13 cellular contexts compared by ENCODE assay signal in the genomic region with DNA sequence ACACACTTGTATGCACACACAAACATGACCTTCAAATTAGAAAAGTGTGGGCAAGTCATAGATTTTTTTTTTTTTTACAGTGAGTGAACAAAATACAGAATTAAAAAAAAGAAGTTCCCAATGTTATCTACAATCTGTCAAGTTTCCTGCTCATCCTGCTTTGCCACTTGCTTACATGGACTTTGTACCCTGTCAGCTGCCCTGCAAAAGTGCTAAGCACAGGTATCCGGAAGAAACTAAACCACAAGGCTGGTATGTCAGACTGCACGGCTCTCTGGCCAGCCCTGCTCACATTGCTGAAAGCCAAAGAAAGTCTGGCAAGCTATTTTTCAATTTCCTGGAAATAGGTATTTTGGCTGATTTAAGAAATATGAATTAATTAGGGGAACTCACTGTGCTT. TPM values are rescaled to one million over a fixed set of nuclear protein-coding genes. Genes with fewer than 3 reads are reported as not detected.
DNase-seq lines count a peak whose midpoint lies in the region; ATAC-seq and TF ChIP-seq lines count a peak whose summit lies in the region.
"Had no signal": no experiment of that assay in that cellular context is flagged by ENCODE, and none has a peak within 500 bp of the region (broad histone marks: within the 10 kb centered on the region; RNA-seq: fewer than 3 reads in every experiment).

No MANE protein-coding gene starts in this region.

- peak overlapping the region; percentile 45 for H3K27ac Mint-ChIP-seq in activated naive CD4-positive, alpha-beta T cell treated with anti-CD3 and anti-CD28 coated beads, Interleukin-2, amount 10 ng/mL, durations not matched to agents 7 days and 5 days
- H3K27ac Mint-ChIP-seq: activated CD4-positive, alpha-beta T cell treated with anti-CD3 and anti-CD28 coated beads, Interleukin-2, amount 10 ng/mL, durations not matched to agents 24 days and 14 days had no signal

- no peak overlapping the region for H2AFZ ChIP-seq in MM.1S (ENCODE audit: low read length)

- peak overlapping the region; percentile 29; the same call in 1 of the 2 replicates for H3K27ac ChIP-seq in MM.1S (ENCODE audit: low read length)
- H3K27ac ChIP-seq in upper lobe of right lung, result no peak overlapping the region
- H3K27ac ChIP-seq in substantia nigra (ENCODE audit: low read depth, low read length, poor library complexity, severe bottlenecking), result no peak overlapping the region

- H3K4me3 ChIP-seq in MM.1S (ENCODE audit: low read length), result no peak overlapping the region
- no peak overlapping the region for H3K4me3 ChIP-seq in epithelial cell of proximal tubule (ENCODE audit: low read depth, low read length)
- H3K4me3 ChIP-seq in upper lobe of right lung, result no peak overlapping the region

- peaks cover 18% of the 10 kb centered on the region for H3K4me1 ChIP-seq in MM.1S (ENCODE audit: low read length)
- H3K4me1 ChIP-seq in upper lobe of right lung, result no peaks in the 10 kb centered on the region

- no peaks in the 10 kb centered on the region for H3K27me3 Mint-ChIP-seq in activated naive CD4-positive, alpha-beta T cell treated with anti-CD3 and anti-CD28 coated beads, Interleukin-2, amount 10 ng/mL, durations not matched to agents 7 days and 5 days
- H3K27me3 Mint-ChIP-seq: activated CD4-positive, alpha-beta T cell treated with anti-CD3 and anti-CD28 coated beads, Interleukin-2, amount 10 ng/mL, durations not matched to agents 24 days and 14 days had no signal

- CTCF ChIA-PET in activated naive CD4-positive, alpha-beta T cell treated with anti-CD3 and anti-CD28 coated beads, Interleukin-2, amount 10 ng/mL, durations not matched to agents 7 days and 5 days (lab: Charles Lee), result no interaction called here

- H3K9me3 ChIP-seq in MM.1S (replicated peaks; ENCODE audit: insufficient read depth, low read length), result no peaks in the 10 kb centered on the region
- no peaks in the 10 kb centered on the region for H3K9me3 ChIP-seq in upper lobe of right lung

- no peaks in the 10 kb centered on the region for H3K9me3 Mint-ChIP-seq in activated naive CD4-positive, alpha-beta T cell treated with anti-CD3 and anti-CD28 coated beads, Interleukin-2, amount 10 ng/mL, durations not matched to agents 7 days and 5 days
- H3K9me3 Mint-ChIP-seq: activated CD4-positive, alpha-beta T cell treated with anti-CD3 and anti-CD28 coated beads, Interleukin-2, amount 10 ng/mL, durations not matched to agents 24 days and 14 days had no signal

- no peak for TF ChIP-seq CTCF in MM.1S (IDR thresholded peaks at IDR 0.05; ENCODE audit: low read length)
- no peak for TF ChIP-seq CTCF in epithelial cell of proximal tubule (conservative IDR thresholded peaks at IDR 0.05; ENCODE audit: low read depth, low read length)
- TF ChIP-seq CTCF in upper lobe of right lung (IDR thresholded peaks at IDR 0.05), result no peak

- H3K4me1 Mint-ChIP-seq in activated naive CD4-positive, alpha-beta T cell treated with anti-CD3 and anti-CD28 coated beads, Interleukin-2, amount 10 ng/mL, durations not matched to agents 7 days and 5 days, result peaks cover 13% of the 10 kb centered on the region
- H3K4me1 Mint-ChIP-seq: activated CD4-positive, alpha-beta T cell treated with anti-CD3 and anti-CD28 coated beads, Interleukin-2, amount 10 ng/mL, durations not matched to agents 24 days and 14 days had no signal

- intact Hi-C loops in upper lobe of right lung (cut with DNase I) (no loop called here), head of caudate nucleus (cut with DNase I) (no loop called here)

- no peaks in the 10 kb centered on the region for H3F3A ChIP-seq in MM.1S (ENCODE audit: insufficient read depth, low read length)

- no peak overlapping the region for H3K4me3 Mint-ChIP-seq in activated naive CD4-positive, alpha-beta T cell treated with anti-CD3 and anti-CD28 coated beads, Interleukin-2, amount 10 ng/mL, durations not matched to agents 7 days and 5 days
- H3K4me3 Mint-ChIP-seq: activated CD4-positive, alpha-beta T cell treated with anti-CD3 and anti-CD28 coated beads, Interleukin-2, amount 10 ng/mL, durations not matched to agents 24 days and 14 days had no signal

- peak overlapping the region; percentile 35; the same call in 1 of the 2 replicates for H3K4me2 ChIP-seq in MM.1S (ENCODE audit: low read depth, low read length)

- H4K20me1 ChIP-seq in MM.1S (ENCODE audit: insufficient read depth, low read length), result no peaks in the 10 kb centered on the region

- H3K9me2 ChIP-seq in MM.1S (replicated peaks; ENCODE audit: insufficient read depth, low read length), result no peaks in the 10 kb centered on the region

- H3K9ac ChIP-seq in MM.1S (ENCODE audit: low read length), result no peak overlapping the region

- H3K27me3 ChIP-seq in MM.1S (replicated peaks; ENCODE audit: insufficient read depth, low read length) (no peaks in the 10 kb centered on the region), upper lobe of right lung (no peaks in the 10 kb centered on the region)

- no peaks in the 10 kb centered on the region for H3K36me3 ChIP-seq in MM.1S (replicated peaks; ENCODE audit: insufficient read depth, low read length)
- H3K36me3 ChIP-seq in upper lobe of right lung, result no peaks in the 10 kb centered on the region

- H3K79me2 ChIP-seq in MM.1S (ENCODE audit: low read length), result no peaks in the 10 kb centered on the region

- H3K36me3 Mint-ChIP-seq in activated naive CD4-positive, alpha-beta T cell treated with anti-CD3 and anti-CD28 coated beads, Interleukin-2, amount 10 ng/mL, durations not matched to agents 7 days and 5 days, result no peaks in the 10 kb centered on the region

- ATAC-seq in upper lobe of right lung, result peak; percentile 39

- no peak for DNase-seq in activated naive CD4-positive, alpha-beta T cell treated with anti-CD3 and anti-CD28 coated beads, Interleukin-2, amount 10 ng/mL, durations not matched to agents 7 days and 5 days
- DNase-seq in activated naive CD4-positive, alpha-beta T cell treated with Interleukin-2 at 50 U/mL for 16 hours, result no peak
- peak; percentile 71 for DNase-seq in MM.1S
- DNase-seq in epithelial cell of proximal tubule (ENCODE audit: low read depth), result peak; percentile 37
- DNase-seq in upper lobe of right lung, result no peak
- DNase-seq in substantia nigra (lab: John Stamatoyannopoulos, UW), result no peak
- no peak for DNase-seq in RKO (ENCODE audit: low spot score)
- no peak for DNase-seq in head of caudate nucleus
- DNase-seq: activated CD4-positive, alpha-beta T cell treated with anti-CD3 and anti-CD28 coated beads, Interleukin-2, amount 10 ng/mL, durations not matched to agents 24 days and 14 days; activated gamma-delta T cell; GOT3; NCI-H446 treated with DMSO at 0.1 percent for 48 hours; stimulated activated naive CD4-positive, alpha-beta T cell treated with Interleukin-2 at 50 U/mL for 16 hours had no signal

RNA-seq across cellular contexts. Expression of a gene that starts 38.9 kb away (rescaled TPM):
- 1.2 and 1.7 TPM in 2 replicates for total RNA-seq in epithelial cell of proximal tubule
- total RNA-seq in upper lobe of right lung, result 15.4 TPM

Comparison
In these comparisons a context has a peak if more than half of its experiments do, and no peak if none do; other contexts are left out.
1. DNase-seq: peak in MM.1S (single experiment) and epithelial cell of proximal tubule (single experiment); none in activated naive CD4-positive, alpha-beta T cell treated with anti-CD3 and anti-CD28 coated beads, Interleukin-2, amount 10 ng/mL, durations not matched to agents 7 days and 5 days (single experiment), activated naive CD4-positive, alpha-beta T cell treated with Interleukin-2 at 50 U/mL for 16 hours (single experiment), upper lobe of right lung (single experiment), substantia nigra (0 of 49), RKO (single experiment) and head of caudate nucleus (0 of 42).